ENCODE assay signal across 23 cellular contexts in genomic region chr11:76677010-76677771, GRCh38. TPM values are rescaled to one million over a fixed set of nuclear protein-coding genes. Genes with fewer than 3 reads are reported as not detected.
A peak's percentile ranks its signal among the peaks of the same experiment; 100 is the strongest.
DNase-seq lines count a peak whose midpoint lies in the region; ATAC-seq, FAIRE-seq and TF ChIP-seq lines count a peak whose summit lies in the region.
"Had no signal": no experiment of that assay in that cellular context is flagged by ENCODE, and none has a peak within 500 bp of the region (broad histone marks: within the 10 kb centered on the region; RNA-seq: fewer than 3 reads in every experiment).

No MANE protein-coding gene starts in this region.

- H3K23me2 ChIP-seq in H1 (ENCODE audit: low read depth, low read length), result no peaks in the 10 kb centered on the region

- 92% methylated on average over 8 of the region's 8 CpGs; no CpG with 5 or more reads in 1 of the 2 experiments for WGBS in H1 (ENCODE audit: extremely low coverage in 1 of 2, insufficient coverage in 1 of 2, insufficient read length in 1 of 2, insufficient replicate concordance in 2 of 2, low coverage in 1 of 2, low lambda C conversion rate in 2 of 2, missing lambda C conversion rate in 1 of 2), 2 experiments

- no peak for TF ChIP-seq RAD21 in H1 (IDR thresholded peaks at IDR 0.05 in 1 of 2, conservative IDR thresholded peaks at IDR 0.05 in 1 of 2; ENCODE audit: low read depth in 2 of 2, low read length in 2 of 2)

- no peaks in the 10 kb centered on the region for H3K9me3 ChIP-seq in H1 (ENCODE audit: insufficient read depth in 2 of 2, low read depth in 1 of 2, low read length in 1 of 2)
- H3K9me3 ChIP-seq: uterus had no signal

- H3K27ac Mint-ChIP-seq in activated naive CD8-positive, alpha-beta T cell treated with anti-CD3 and anti-CD28 coated beads, Interleukin-2, amount 10 ng/mL, durations not matched to agents 7 days and 5 days, result no peak overlapping the region
- no peak overlapping the region for H3K27ac Mint-ChIP-seq in activated naive CD8-positive, alpha-beta T cell treated with anti-CD3 and anti-CD28 coated beads for 36 hours
- H3K27ac Mint-ChIP-seq in HFFc6, result no peak overlapping the region
- peak overlapping the region; percentile 51 for H3K27ac Mint-ChIP-seq in stimulated activated effector memory CD8-positive, alpha-beta T cell treated with anti-CD3 and anti-CD28 coated beads, Interleukin-12 subunit alpha, Interleukin-12 subunit beta, amount 100 ng/mL, for 72 hours
- H3K27ac Mint-ChIP-seq: CD8-positive, alpha-beta T cell had no signal

- no peak overlapping the region for H4K8ac ChIP-seq in H1 (ENCODE audit: extremely low read depth, insufficient read depth, low read length)

- no peak overlapping the region for H3K18ac ChIP-seq in H1 (ENCODE audit: extremely low read depth, low read length)

- no peak overlapping the region for H4K5ac ChIP-seq in H1 (ENCODE audit: insufficient read length, low read depth, low read length)

- no peak overlapping the region for H2BK5ac ChIP-seq in H1 (ENCODE audit: low read depth, low read length)

- no peak overlapping the region for H2BK120ac ChIP-seq in H1 (replicated peaks; ENCODE audit: low read depth, low read length)

- 0 out of 2 replicates have a peak overlapping the region, but pooled peaks have one; percentile 17 for H2BK12ac ChIP-seq in H1 (ENCODE audit: low read depth, low read length)

- no peaks in the 10 kb centered on the region for H3K9me3 Mint-ChIP-seq in activated naive CD8-positive, alpha-beta T cell treated with anti-CD3 and anti-CD28 coated beads, Interleukin-2, amount 10 ng/mL, durations not matched to agents 7 days and 5 days
- H3K9me3 Mint-ChIP-seq in activated naive CD8-positive, alpha-beta T cell treated with anti-CD3 and anti-CD28 coated beads for 36 hours, result no peaks in the 10 kb centered on the region
- H3K9me3 Mint-ChIP-seq in HFFc6, result no peaks in the 10 kb centered on the region
- no peaks in the 10 kb centered on the region for H3K9me3 Mint-ChIP-seq in stimulated activated effector memory CD8-positive, alpha-beta T cell treated with anti-CD3 and anti-CD28 coated beads, Interleukin-12 subunit alpha, Interleukin-12 subunit beta, amount 100 ng/mL, for 72 hours
- H3K9me3 Mint-ChIP-seq: CD8-positive, alpha-beta T cell; nephron had no signal

- no peak overlapping the region for H3K56ac ChIP-seq in H1 (replicated peaks; ENCODE audit: insufficient read length, low read depth, low read length)

- CTCF ChIA-PET in H1 (lab: Charles Lee; ENCODE audit: partially characterized antibody), result interaction anchor here (0.8 to 8.7 kb wide), 10 partner anchors 9 to 283 kb away, joined by 3 to 62 read pairs (median 6); no protein-coding TSS in a partner anchor

- no peak overlapping the region for H3K14ac ChIP-seq in H1 (ENCODE audit: insufficient read length)

- no peak overlapping the region for H3K4ac ChIP-seq in H1 (replicated peaks; ENCODE audit: insufficient read length, low read depth, low read length)

- TF ChIP-seq EP300 in H1 (IDR thresholded peaks at IDR 0.05; ENCODE audit: borderline replicate concordance in 1 of 2, low read depth in 2 of 2, low read length in 2 of 2), result no peak

- TF ChIP-seq CTCF in HFFc6 (IDR thresholded peaks at IDR 0.05), result no peak
- TF ChIP-seq CTCF in H1 (IDR thresholded peaks at IDR 0.05; ENCODE audit: control extremely low read depth in 1 of 3, insufficient read depth in 1 of 3, low read depth in 1 of 3, low read length in 3 of 3), result no peak

- H4K91ac ChIP-seq in H1 (replicated peaks; ENCODE audit: insufficient read length, low read length), result no peak overlapping the region

- H3K4me1 Mint-ChIP-seq in activated naive CD8-positive, alpha-beta T cell treated with anti-CD3 and anti-CD28 coated beads, Interleukin-2, amount 10 ng/mL, durations not matched to agents 7 days and 5 days, result peaks cover 38% of the 10 kb centered on the region
- peaks cover 43% of the 10 kb centered on the region for H3K4me1 Mint-ChIP-seq in activated naive CD8-positive, alpha-beta T cell treated with anti-CD3 and anti-CD28 coated beads for 36 hours
- H3K4me1 Mint-ChIP-seq in HFFc6 (ENCODE audit: low read depth), result peaks cover 12% of the 10 kb centered on the region
- H3K4me1 Mint-ChIP-seq in stimulated activated effector memory CD8-positive, alpha-beta T cell treated with anti-CD3 and anti-CD28 coated beads, Interleukin-12 subunit alpha, Interleukin-12 subunit beta, amount 100 ng/mL, for 72 hours, result peaks cover 29% of the 10 kb centered on the region

- H3K79me2 ChIP-seq in H1 (ENCODE audit: control insufficient read depth in 1 of 2, insufficient read depth in 2 of 2, low read length in 2 of 2), result no peaks in the 10 kb centered on the region

- H3K23ac ChIP-seq in H1 (ENCODE audit: insufficient read length), result no peak overlapping the region

- no peak for FAIRE-seq in H1 (lab: Jason Lieb, UNC)

- H3K36me3 Mint-ChIP-seq in activated naive CD8-positive, alpha-beta T cell treated with anti-CD3 and anti-CD28 coated beads, Interleukin-2, amount 10 ng/mL, durations not matched to agents 7 days and 5 days, result no peaks in the 10 kb centered on the region
- H3K36me3 Mint-ChIP-seq in activated naive CD8-positive, alpha-beta T cell treated with anti-CD3 and anti-CD28 coated beads for 36 hours, result no peaks in the 10 kb centered on the region
- no peaks in the 10 kb centered on the region for H3K36me3 Mint-ChIP-seq in HFFc6 (ENCODE audit: low read depth)
- H3K36me3 Mint-ChIP-seq in stimulated activated effector memory CD8-positive, alpha-beta T cell treated with anti-CD3 and anti-CD28 coated beads, Interleukin-12 subunit alpha, Interleukin-12 subunit beta, amount 100 ng/mL, for 72 hours, result no peaks in the 10 kb centered on the region
- H3K36me3 Mint-ChIP-seq: CD8-positive, alpha-beta T cell had no signal

- peak overlapping the region; percentile 17 for H3K4me3 Mint-ChIP-seq in activated naive CD8-positive, alpha-beta T cell treated with anti-CD3 and anti-CD28 coated beads, Interleukin-2, amount 10 ng/mL, durations not matched to agents 7 days and 5 days
- H3K4me3 Mint-ChIP-seq in activated naive CD8-positive, alpha-beta T cell treated with anti-CD3 and anti-CD28 coated beads for 36 hours, result no peak overlapping the region
- no peak overlapping the region for H3K4me3 Mint-ChIP-seq in HFFc6
- H3K4me3 Mint-ChIP-seq in stimulated activated effector memory CD8-positive, alpha-beta T cell treated with anti-CD3 and anti-CD28 coated beads, Interleukin-12 subunit alpha, Interleukin-12 subunit beta, amount 100 ng/mL, for 72 hours, result no peak overlapping the region
- H3K4me3 Mint-ChIP-seq: CD8-positive, alpha-beta T cell; nephron had no signal

- no peaks in the 10 kb centered on the region for H3K79me1 ChIP-seq in H1 (ENCODE audit: low read depth, low read length)

- H2AK5ac ChIP-seq in H1 (ENCODE audit: low read depth, low read length), result no peak overlapping the region

- H3K27me3 Mint-ChIP-seq in activated naive CD8-positive, alpha-beta T cell treated with anti-CD3 and anti-CD28 coated beads, Interleukin-2, amount 10 ng/mL, durations not matched to agents 7 days and 5 days, result peaks cover 15% of the 10 kb centered on the region
- peaks cover 6% of the 10 kb centered on the region for H3K27me3 Mint-ChIP-seq in activated naive CD8-positive, alpha-beta T cell treated with anti-CD3 and anti-CD28 coated beads for 36 hours
- H3K27me3 Mint-ChIP-seq in HFFc6 (ENCODE audit: insufficient read depth), result peaks cover 8% of the 10 kb centered on the region

- ATAC-seq in activated naive CD8-positive, alpha-beta T cell treated with anti-CD3 and anti-CD28 coated beads, Interleukin-2, amount 10 ng/mL, durations not matched to agents 7 days and 5 days (ENCODE audit: low read depth), result no peak
- ATAC-seq in stimulated activated effector memory CD8-positive, alpha-beta T cell treated with anti-CD3 and anti-CD28 coated beads, Interleukin-12 subunit alpha, Interleukin-12 subunit beta, amount 100 ng/mL, for 72 hours, result no peak
- ATAC-seq in GM18868 (IDR thresholded peaks at IDR 0.05; ENCODE audit: unreplicated experiment) (no peak), HG02870 (IDR thresholded peaks at IDR 0.05; ENCODE audit: unreplicated experiment) (no peak)
- ATAC-seq: CD8-positive, alpha-beta T cell; left colon; sciatic nerve; SK-N-SH treated with all-trans-retinoic acid at 6 μM for 48 hours had no signal

- DNase-seq in activated naive CD8-positive, alpha-beta T cell treated with anti-CD3 and anti-CD28 coated beads, Interleukin-2, amount 10 ng/mL, durations not matched to agents 7 days and 5 days, result no peak
- no peak for DNase-seq in activated naive CD8-positive, alpha-beta T cell treated with anti-CD3 and anti-CD28 coated beads for 36 hours
- DNase-seq in HFFc6 (peak; percentile 4), H1 (ENCODE audit: low read depth in 1 of 2, low spot score in 2 of 2) (no peak), erythroblast (lab: John Stamatoyannopoulos, UW) (no peak)
- DNase-seq in stimulated activated effector memory CD8-positive, alpha-beta T cell treated with anti-CD3 and anti-CD28 coated beads, Interleukin-12 subunit alpha, Interleukin-12 subunit beta, amount 100 ng/mL, for 72 hours (ENCODE audit: low spot score in 2 of 2), result no peak
- DNase-seq: activated T-cell treated with anti-CD3 and anti-CD28 coated beads, Interleukin-2, amount 50 U/mL, for 1 hour; CD8-positive, alpha-beta T cell; left colon; NCI-H1436 treated with DMSO at 0.1 percent for 48 hours; NCI-H524; posterior cingulate gyrus; substantia nigra; uterus; WERI-Rb-1 had no signal

- H3K27me3 ChIP-seq in H1 (replicated peaks in 1 of 4; ENCODE audit: control insufficient read depth in 3 of 4, extremely low read depth in 1 of 4, insufficient read depth in 3 of 4, low read length in 3 of 4), result no peaks in the 10 kb centered on the region; a peak in 1 of 7 replicates
- H3K27me3 ChIP-seq: cardiac muscle cell, uterus had no signal

- peaks cover 0 to 2% of the 10 kb centered on the region in 2 experiments for H4K20me1 ChIP-seq in H1 (replicated peaks in 1 of 2; ENCODE audit: control insufficient read depth in 1 of 2, insufficient read depth in 2 of 2, low read length in 2 of 2)

- H3K4me3 ChIP-seq in H1 (ENCODE audit: extremely low read depth in 1 of 4, insufficient read depth in 2 of 4, low read depth in 3 of 4, low read length in 4 of 4), result no peak overlapping the region
- H3K4me3 ChIP-seq: cardiac muscle cell, uterus had no signal

- H2BK15ac ChIP-seq in H1 (ENCODE audit: low read length), result 0 out of 2 replicates have a peak overlapping the region, but pooled peaks have one; percentile 72

- no peak overlapping the region for H3K4me2 ChIP-seq in H1 (ENCODE audit: insufficient read depth in 1 of 2, low read depth in 2 of 2, low read length in 2 of 2)

- no peak overlapping the region for H2BK20ac ChIP-seq in H1 (ENCODE audit: low read length)

- POLR2A ChIA-PET in activated naive CD8-positive, alpha-beta T cell treated with anti-CD3 and anti-CD28 coated beads, Interleukin-2, amount 10 ng/mL, durations not matched to agents 7 days and 5 days (lab: Charles Lee), result interaction anchor here (1.6 kb wide), 1 partner anchor 13 kb away, joined by 5 read pairs; no protein-coding TSS in a partner anchor
- POLR2A ChIA-PET in H1 (lab: Charles Lee; ENCODE audit: partially characterized antibody), result interaction anchor here (0.6 kb wide), 1 partner anchor 231 kb away, joined by 3 read pairs; no protein-coding TSS in a partner anchor

- H3K9ac ChIP-seq in H1 (replicated peaks in 1 of 4; ENCODE audit: extremely low read depth in 1 of 4, low read depth in 3 of 4, low read length in 3 of 4), result no peak overlapping the region

- H3K27ac ChIP-seq in H1 (ENCODE audit: low read depth, low read length), result no peak overlapping the region
- H3K27ac ChIP-seq: cardiac muscle cell, RWPE1, uterus, WERI-Rb-1 had no signal

- H2AFZ ChIP-seq in H1 (ENCODE audit: low read length), result no peak overlapping the region

- TF ChIP-seq POLR2A in H1 (IDR thresholded peaks at IDR 0.05; ENCODE audit: control extremely low read depth in 1 of 2, low read depth in 2 of 2, low read length in 2 of 2) (no peak), erythroblast (IDR thresholded peaks at IDR 0.05; ENCODE audit: low read length) (no peak)

- no peaks in the 10 kb centered on the region for H3K4me1 ChIP-seq in H1 (replicated peaks in 1 of 4; ENCODE audit: control insufficient read depth in 3 of 4, insufficient read depth in 4 of 4, low read length in 3 of 4)

- H3K36me3 ChIP-seq in H1 (ENCODE audit: control insufficient read depth in 2 of 4, insufficient read depth in 4 of 4, low read length in 3 of 4), result no peaks in the 10 kb centered on the region
- H3K36me3 ChIP-seq: cardiac muscle cell, uterus, WERI-Rb-1 had no signal

RNA-seq across cellular contexts. Expression of gene LRRC32, which starts 6.6 kb away (rescaled TPM):
- under 1 TPM; 0.34 to 0.75 TPM for total RNA-seq in activated naive CD8-positive, alpha-beta T cell treated with anti-CD3 and anti-CD28 coated beads, Interleukin-2, amount 10 ng/mL, durations not matched to agents 7 days and 5 days
- total RNA-seq in activated naive CD8-positive, alpha-beta T cell treated with anti-CD3 and anti-CD28 coated beads for 36 hours, result 10 to 100 TPM; 11.5 to 12.1 TPM
- 1 to 10 TPM in 3 of 6 experiments, under 1 TPM in 3; 0.57 to 1.3 (median 1.0) TPM for total RNA-seq in HFFc6 (2021; fragmentation: NEBNext Ultra II Directional; extraction: Animal tissue kit (Norgen Biotek cat#: 25700))
- 0.44 and 0.99 TPM in 2 replicates for total RNA-seq in H1 (2021; fragmentation: NEBNext Ultra II Directional; extraction: Animal tissue kit (Norgen Biotek cat#: 25700))
- polyA plus RNA-seq in H1 (2011; rRNA removed), result 1.9 and 2.0 TPM in 2 replicates
- 1.0 TPM for polyA plus RNA-seq in H1 (2011; cell fraction: cytosol; rRNA removed)
- 0.88 TPM for polyA plus RNA-seq in H1 (2011; cell fraction: nucleus; rRNA removed)
- 1.0 to 3.3 TPM (median 1.7 TPM) in 4 replicates for polyA plus RNA-seq in H1 (2012, experiment 1 of 2)
- polyA plus RNA-seq in H1 (2012, experiment 2 of 2), result 1.0 TPM
- 1.1 TPM for polyA plus RNA-seq in H1 (2013, experiment 1 of 2)
- 1.2 TPM for polyA plus RNA-seq in H1 (2013, experiment 2 of 2)
- polyA minus RNA-seq in H1 (2011; rRNA and poly(A)+ RNA removed), result 0.95 and 1.2 TPM in 2 replicates
- 1.2 TPM for polyA minus RNA-seq in H1 (2011; cell fraction: cytosol; rRNA and poly(A)+ RNA removed)
- polyA minus RNA-seq in H1 (2011; cell fraction: nucleus; rRNA and poly(A)+ RNA removed), result 0.50 TPM
- total RNA-seq: M059J had no signal
